ENCODE assay signal across 13 cellular contexts in the genomic region with DNA sequence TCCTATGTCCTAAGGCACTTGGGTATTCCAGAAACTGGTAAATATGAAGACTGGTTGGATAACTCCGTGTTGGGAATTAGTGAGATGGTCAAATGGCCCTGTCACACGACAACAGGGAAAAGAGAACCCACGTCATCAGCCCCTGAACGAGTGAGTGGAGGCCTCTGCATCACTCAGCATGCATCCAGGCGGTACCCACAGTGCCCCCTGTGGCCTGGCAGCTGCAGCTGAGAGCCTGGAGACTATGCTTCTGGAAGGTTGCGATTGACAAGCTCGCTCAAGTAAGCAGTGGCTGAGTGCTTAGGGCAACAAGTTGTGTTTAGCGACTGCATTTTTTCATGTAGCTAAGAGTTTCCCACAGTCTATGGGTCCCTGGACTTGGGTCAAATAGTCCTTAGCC. TPM values are rescaled to one million over a fixed set of nuclear protein-coding genes. Genes with fewer than 3 reads are reported as not detected.
A peak's percentile ranks its signal among the peaks of the same experiment; 100 is the strongest.
DNase-seq lines count a peak whose midpoint lies in the region; ATAC-seq and TF ChIP-seq lines count a peak whose summit lies in the region.
"Had no signal": no experiment of that assay in that cellular context is flagged by ENCODE, and none has a peak within 500 bp of the region (broad histone marks: within the 10 kb centered on the region; RNA-seq: fewer than 3 reads in every experiment).

No MANE protein-coding gene starts in this region.

- DNase-seq in A673 (ENCODE audit: low spot score): peak; percentile 22
- DNase-seq in GM23338 (ENCODE audit: low spot score): peak; percentile 64
- no peak for DNase-seq in chondrocyte (ENCODE audit: low spot score)
- no peak for DNase-seq in stimulated activated effector memory CD8-positive, alpha-beta T cell treated with anti-CD3 and anti-CD28 coated beads, Interleukin-12 subunit alpha, Interleukin-12 subunit beta, amount 100 ng/mL, for 72 hours (ENCODE audit: low spot score in 2 of 2)
- DNase-seq in effector CD4-positive, alpha-beta T cell: no peak
- no peak for DNase-seq in NCI-H1694 (lab: John Stamatoyannopoulos, UW)
- DNase-seq: activated T-cell treated with anti-CD3 and anti-CD28 coated beads for 4 hours, amygdala, C1 segment of cervical spinal cord, trophoblast cell had no signal

- H3K27ac ChIP-seq in A673 (ENCODE audit: low read depth, low read length, poor library complexity, severe bottlenecking): no peak overlapping the region
- H3K27ac ChIP-seq in GM23338 (ENCODE audit: low read depth): no peak overlapping the region
- H3K27ac ChIP-seq in muscle layer of colon (ENCODE audit: low read depth, low read length): peak overlapping the region; percentile 85
- H3K27ac ChIP-seq: KMS-11 had no signal

- TF ChIP-seq CTCF in A673 (conservative IDR thresholded peaks at IDR 0.05; ENCODE audit: low read depth, low read length) (peak; percentile 54), GM23338 (conservative IDR thresholded peaks at IDR 0.05; ENCODE audit: low read depth in 2 of 2) (peak; percentile 56 to 76), chondrocyte (IDR thresholded peaks at IDR 0.05) (peak; percentile 59)

- H3K9me3 ChIP-seq in A673 (ENCODE audit: low read depth, low read length, poor library complexity, severe bottlenecking): no peaks in the 10 kb centered on the region
- no peaks in the 10 kb centered on the region for H3K9me3 ChIP-seq in muscle layer of colon (ENCODE audit: low read length)

- peaks cover 6% of the 10 kb centered on the region for H3K27me3 Mint-ChIP-seq in GM23338 (ENCODE audit: insufficient read depth, low read depth, poor library complexity)
- H3K27me3 Mint-ChIP-seq in chondrocyte (ENCODE audit: low read depth): no peaks in the 10 kb centered on the region

- H2AFZ ChIP-seq in GM23338: no peak overlapping the region

- H3K4me2 ChIP-seq in GM23338: no peak overlapping the region
- H3K4me2 ChIP-seq: KMS-11 had no signal

- H3K36me3 ChIP-seq in A673 (ENCODE audit: insufficient read depth, low read length, poor library complexity, severe bottlenecking) (no peaks in the 10 kb centered on the region), GM23338 (ENCODE audit: insufficient read depth) (peaks cover 7% of the 10 kb centered on the region; the same call in 1 of the 2 replicates), muscle layer of colon (ENCODE audit: insufficient read depth, low read length) (peaks cover 19% of the 10 kb centered on the region)

- peaks cover 21% of the 10 kb centered on the region for H3K4me1 ChIP-seq in A673 (ENCODE audit: insufficient read depth, low read length, poor library complexity, severe bottlenecking)
- no peaks in the 10 kb centered on the region for H3K4me1 ChIP-seq in GM23338 (ENCODE audit: insufficient read depth)
- peaks cover 80% of the 10 kb centered on the region for H3K4me1 ChIP-seq in muscle layer of colon (ENCODE audit: insufficient read depth, low read length)

- H3F3A ChIP-seq in GM23338 (replicated peaks; ENCODE audit: low read depth): no peaks in the 10 kb centered on the region

- CTCF ChIA-PET in A673 (lab: Charles Lee): no interaction called here

- H4K20me1 ChIP-seq in GM23338 (replicated peaks; ENCODE audit: insufficient read depth): no peaks in the 10 kb centered on the region; the same call in 1 of the 2 replicates

- POLR2A ChIA-PET in A673 (lab: Charles Lee; ENCODE audit: low non-redundant PET): no interaction called here

- H3K4me1 Mint-ChIP-seq in GM23338: peaks cover 6% of the 10 kb centered on the region
- peaks cover 91% of the 10 kb centered on the region for H3K4me1 Mint-ChIP-seq in chondrocyte (ENCODE audit: low read depth)
- H3K4me1 Mint-ChIP-seq in stimulated activated effector memory CD8-positive, alpha-beta T cell treated with anti-CD3 and anti-CD28 coated beads, Interleukin-12 subunit alpha, Interleukin-12 subunit beta, amount 100 ng/mL, for 72 hours: no peaks in the 10 kb centered on the region

- H3K4me3 ChIP-seq in A673 (ENCODE audit: low read depth, low read length, poor library complexity, severe bottlenecking) (no peak overlapping the region), GM23338 (no peak overlapping the region), muscle layer of colon (ENCODE audit: low read depth in 1 of 2, low read length in 2 of 2) (no peak overlapping the region)

- H3K9me3 Mint-ChIP-seq in GM23338 (no peaks in the 10 kb centered on the region), chondrocyte (ENCODE audit: low read depth) (no peaks in the 10 kb centered on the region)
- no peaks in the 10 kb centered on the region for H3K9me3 Mint-ChIP-seq in stimulated activated effector memory CD8-positive, alpha-beta T cell treated with anti-CD3 and anti-CD28 coated beads, Interleukin-12 subunit alpha, Interleukin-12 subunit beta, amount 100 ng/mL, for 72 hours

- no peaks in the 10 kb centered on the region for H3K9me2 ChIP-seq in GM23338 (ENCODE audit: insufficient read depth)

- H3K27ac Mint-ChIP-seq in GM23338: no peak overlapping the region
- peak overlapping the region; percentile 99 for H3K27ac Mint-ChIP-seq in chondrocyte (ENCODE audit: unreplicated experiment)
- no peak overlapping the region for H3K27ac Mint-ChIP-seq in stimulated activated effector memory CD8-positive, alpha-beta T cell treated with anti-CD3 and anti-CD28 coated beads, Interleukin-12 subunit alpha, Interleukin-12 subunit beta, amount 100 ng/mL, for 72 hours

- H3K4me3 Mint-ChIP-seq in GM23338 (no peak overlapping the region), chondrocyte (ENCODE audit: unreplicated experiment) (no peak overlapping the region)
- H3K4me3 Mint-ChIP-seq in stimulated activated effector memory CD8-positive, alpha-beta T cell treated with anti-CD3 and anti-CD28 coated beads, Interleukin-12 subunit alpha, Interleukin-12 subunit beta, amount 100 ng/mL, for 72 hours: no peak overlapping the region

- no peak overlapping the region for H3K9ac ChIP-seq in muscle layer of colon (ENCODE audit: low read length)
- H3K9ac ChIP-seq: KMS-11 had no signal

- intact Hi-C loops in A673 (cut with micrococcal nuclease; ENCODE audit: unreplicated experiment): loop anchor here (5.0 kb wide), 1 partner anchor 56 kb away; the partner anchor contains the start of genes COL4A1 and COL4A2

- H3K27me3 ChIP-seq in A673 (replicated peaks; ENCODE audit: insufficient read depth, low read depth, low read length, poor library complexity): no peaks in the 10 kb centered on the region
- H3K27me3 ChIP-seq in GM23338 (ENCODE audit: insufficient read depth): no peaks in the 10 kb centered on the region
- no peaks in the 10 kb centered on the region for H3K27me3 ChIP-seq in muscle layer of colon (ENCODE audit: control insufficient read depth in 1 of 2, insufficient read depth in 2 of 2, low read length in 2 of 2)

- peaks cover 3% of the 10 kb centered on the region; the same call in 2 of the 3 replicates for H3K36me3 Mint-ChIP-seq in GM23338 (ENCODE audit: low read depth)
- peaks cover 35% of the 10 kb centered on the region for H3K36me3 Mint-ChIP-seq in chondrocyte (ENCODE audit: low read depth)
- no peaks in the 10 kb centered on the region for H3K36me3 Mint-ChIP-seq in stimulated activated effector memory CD8-positive, alpha-beta T cell treated with anti-CD3 and anti-CD28 coated beads, Interleukin-12 subunit alpha, Interleukin-12 subunit beta, amount 100 ng/mL, for 72 hours

- H3K79me2 ChIP-seq in GM23338 (replicated peaks; ENCODE audit: insufficient read depth): no peaks in the 10 kb centered on the region; the same call in 1 of the 2 replicates

- ATAC-seq in GM23338: peak; percentile 89
- no peak for ATAC-seq in stimulated activated effector memory CD8-positive, alpha-beta T cell treated with anti-CD3 and anti-CD28 coated beads, Interleukin-12 subunit alpha, Interleukin-12 subunit beta, amount 100 ng/mL, for 72 hours
- ATAC-seq in GM18517 (IDR thresholded peaks at IDR 0.05; ENCODE audit: unreplicated experiment): no peak

- BruUV-seq in A673 (replicated peaks; lab: Mats Ljungman, UMichigan): no TSS peak

TF ChIP-seq in GM23338, 12 proteins besides CTCF, POLR2A, EP300 and RAD21:
- no peak for TF ChIP-seq NANOG (IDR thresholded peaks at IDR 0.05; ENCODE audit: borderline replicate concordance)
- no peak for TF ChIP-seq ZNF114 (CRISPR knock-in tag; IDR thresholded peaks at IDR 0.05)
- no peak for TF ChIP-seq ETS1 (IDR thresholded peaks at IDR 0.05)
- no peak for TF ChIP-seq CREB1 (CRISPR knock-in tag; IDR thresholded peaks at IDR 0.05; ENCODE audit: low read depth)

RNA-seq across cellular contexts. Expression of gene COL4A2, which starts 55.9 kb away (rescaled TPM):
- 184 and 193 TPM in 2 replicates for total RNA-seq in A673 (2021)
- 117 and 131 TPM in 2 replicates for total RNA-seq in GM23338 (2014; rRNA removed; shearing (Covaris generic))
- polyA plus RNA-seq in GM23338 (2016; fragmentation: Nextera tagmentation; extraction: Ambion mirVana): 35.6 and 37.4 TPM in 2 replicates
- total RNA-seq in chondrocyte: 1,370 to 2,411 TPM (median 2,366 TPM) in 3 replicates

RNA-seq across cellular contexts. Expression of gene COL4A1, which starts 56.1 kb away (rescaled TPM):
- 83.9 and 86.0 TPM in 2 replicates for total RNA-seq in A673 (2021)
- 110 and 112 TPM in 2 replicates for total RNA-seq in GM23338 (2014; rRNA removed; shearing (Covaris generic))
- 38.7 and 39.1 TPM in 2 replicates for polyA plus RNA-seq in GM23338 (2016; fragmentation: Nextera tagmentation; extraction: Ambion mirVana)
- 2,319 to 5,210 TPM (median 5,209 TPM) in 3 replicates for total RNA-seq in chondrocyte

Comparison
In these comparisons a context has a peak if more than half of its experiments do, and no peak if none do; other contexts are left out.
1. DNase-seq: peak in A673 (single experiment) and GM23338 (single experiment); none in chondrocyte (single experiment), stimulated activated effector memory CD8-positive, alpha-beta T cell treated with anti-CD3 and anti-CD28 coated beads, Interleukin-12 subunit alpha, Interleukin-12 subunit beta, amount 100 ng/mL, for 72 hours (0 of 2), effector CD4-positive, alpha-beta T cell (single experiment) and NCI-H1694 (single experiment).
2. RNA of gene COL4A1, which starts 56.1 kb away (total RNA-seq): 2,319 to 5,210 TPM in chondrocyte; 110 to 112 TPM in GM23338 and 83.9 to 86.0 TPM in A673; every median in the first group is over 10 times any median in the second.
3. Peak in every context shown above with its lines, with median percentiles within 50 percentile points of each other: CTCF ChIP-seq.